ENCODE assay signal across 29 cellular contexts in the genomic region with DNA sequence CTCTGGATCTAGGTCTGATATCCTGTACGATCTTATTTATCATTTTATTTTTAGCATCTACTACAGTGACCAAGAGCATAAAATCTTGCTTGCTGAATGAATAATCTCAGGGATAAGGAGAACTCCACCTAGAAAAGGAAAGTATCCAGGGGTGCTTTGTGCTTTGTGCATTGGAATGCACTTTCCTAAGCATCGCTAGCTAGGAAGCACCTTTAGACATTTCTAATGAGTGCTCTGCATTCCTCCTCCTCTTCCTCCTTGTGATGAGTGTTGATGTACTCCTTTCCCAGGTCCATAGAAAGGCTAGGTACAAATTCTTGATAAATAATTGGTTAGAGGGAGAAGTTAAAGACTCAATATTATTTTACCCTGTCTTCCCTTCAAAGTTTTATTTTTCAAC.
"Had no signal": no experiment of that assay in that cellular context is flagged by ENCODE, and none has a peak within 500 bp of the region (broad histone marks: within the 10 kb centered on the region; RNA-seq: fewer than 3 reads in every experiment).

No MANE protein-coding gene starts in this region.

- H2AFZ ChIP-seq: neural progenitor cell, parathyroid adenoma had no signal

- H3K9me3 Mint-ChIP-seq: natural killer cell; nephron; neural progenitor cell; stimulated activated memory B cell treated with anti-CD40 and anti-IgM and Interleukin-4, amounts not matched to agents 10 μg/mL and 1 μg/mL and 100 μg/mL, for 72 hours; stimulated activated naive CD8-positive, alpha-beta T cell treated with anti-CD3 and anti-CD28 coated beads, Interleukin-15, amount 100 ng/mL, for 72 hours; type B pancreatic cell had no signal

- H3K27ac ChIP-seq: neural progenitor cell, ovary, parathyroid adenoma, psoas muscle, right lobe of liver, sigmoid colon, suprapubic skin, testis, tibial artery, transverse colon, upper lobe of right lung, uterus had no signal

- DNase-seq: natural killer cell; occipital lobe; ovary; posterior cingulate gyrus; psoas muscle; right cardiac atrium; right lobe of liver; sigmoid colon; small intestine; stimulated activated CD4-positive, alpha-beta T cell treated with anti-CD3 and anti-CD28 coated beads, Interleukin-15, amount 100 ng/mL, for 24 hours; stimulated activated CD4-positive, alpha-beta T cell treated with anti-CD3 and anti-CD28 coated beads, Interleukin-2, amount 100 ng/mL, for 24 hours; stimulated activated CD4-positive, alpha-beta T cell treated with anti-CD3 and anti-CD28 coated beads, Interleukin-4, amount 100 ng/mL, for 1 hour; stimulated activated CD4-positive, alpha-beta T cell treated with anti-CD3 and anti-CD28 coated beads, Interleukin-4, amount 100 ng/mL, for 4 hours; stimulated activated CD8-positive, alpha-beta memory T cell treated with anti-CD3 and anti-CD28 coated beads, Interleukin-4, amount 100 ng/mL, for 48 hours; stimulated activated naive CD8-positive, alpha-beta T cell treated with anti-CD3 and anti-CD28 coated beads, Interleukin-15, amount 100 ng/mL, for 72 hours; stimulated activated naive CD8-positive, alpha-beta T cell treated with anti-CD3 and anti-CD28 coated beads, Interleukin-15, Interleukin-2, amounts not matched to agents 100 U/mL and 50 U/mL, for 24 hours; substantia nigra; testis; tibial artery; transverse colon; upper lobe of right lung; uterus had no signal

- H3K4me2 ChIP-seq: neural progenitor cell had no signal

- ATAC-seq: natural killer cell; psoas muscle; right cardiac atrium; right lobe of liver; stimulated activated memory B cell treated with anti-CD40 and anti-IgM and Interleukin-4, amounts not matched to agents 10 μg/mL and 1 μg/mL and 100 μg/mL, for 72 hours; stimulated activated naive CD8-positive, alpha-beta T cell treated with anti-CD3 and anti-CD28 coated beads, Interleukin-15, amount 100 ng/mL, for 72 hours; stimulated activated naive CD8-positive, alpha-beta T cell treated with anti-CD3 and anti-CD28 coated beads, Interleukin-15, Interleukin-2, amounts not matched to agents 100 U/mL and 50 U/mL, for 24 hours; upper lobe of right lung had no signal

- H3K4me3 Mint-ChIP-seq: natural killer cell; nephron; neural progenitor cell; stimulated activated memory B cell treated with anti-CD40 and anti-IgM and Interleukin-4, amounts not matched to agents 10 μg/mL and 1 μg/mL and 100 μg/mL, for 72 hours; stimulated activated naive CD8-positive, alpha-beta T cell treated with anti-CD3 and anti-CD28 coated beads, Interleukin-15, amount 100 ng/mL, for 72 hours; type B pancreatic cell had no signal

- H3K36me3 Mint-ChIP-seq: natural killer cell, type B pancreatic cell had no signal

- H3K79me2 ChIP-seq: parathyroid adenoma had no signal

- H3K4me3 ChIP-seq: neural progenitor cell, ovary, psoas muscle, right lobe of liver, sigmoid colon, suprapubic skin, testis, tibial artery, transverse colon, upper lobe of right lung, uterus had no signal

- H3K9me3 ChIP-seq: ovary, psoas muscle, right lobe of liver, sigmoid colon, suprapubic skin, testis, tibial artery, transverse colon, upper lobe of right lung, uterus had no signal

- H3K27ac Mint-ChIP-seq: natural killer cell; nephron; neural progenitor cell; progenitor cell of endocrine pancreas; stimulated activated memory B cell treated with anti-CD40 and anti-IgM and Interleukin-4, amounts not matched to agents 10 μg/mL and 1 μg/mL and 100 μg/mL, for 72 hours; type B pancreatic cell had no signal

- H3K27me3 ChIP-seq: neural progenitor cell, ovary, right lobe of liver, sigmoid colon, suprapubic skin, testis, tibial artery, transverse colon, upper lobe of right lung, uterus had no signal

- H3K4me1 ChIP-seq: neural progenitor cell, parathyroid adenoma, psoas muscle, sigmoid colon, suprapubic skin, testis, tibial artery, upper lobe of right lung, uterus had no signal

- H3K27me3 Mint-ChIP-seq: progenitor cell of endocrine pancreas; stimulated activated memory B cell treated with anti-CD40 and anti-IgM and Interleukin-4, amounts not matched to agents 10 μg/mL and 1 μg/mL and 100 μg/mL, for 72 hours; stimulated activated naive CD8-positive, alpha-beta T cell treated with anti-CD3 and anti-CD28 coated beads, Interleukin-15, amount 100 ng/mL, for 72 hours; type B pancreatic cell had no signal

- H3K4me1 Mint-ChIP-seq: nephron had no signal

- H3K9ac ChIP-seq: neural progenitor cell, parathyroid adenoma had no signal

- H3K36me3 ChIP-seq: neural progenitor cell, ovary, transverse colon, upper lobe of right lung, uterus had no signal
